29 cellular contexts compared by ENCODE assay signal in genomic region chr3:58107597-58107996, GRCh38.
DNase-seq lines count a peak whose midpoint lies in the region; TF ChIP-seq lines count a peak whose summit lies in the region.
"Had no signal": no experiment of that assay in that cellular context is flagged by ENCODE, and none has a peak within 500 bp of the region (broad histone marks: within the 10 kb centered on the region; RNA-seq: fewer than 3 reads in every experiment).

No MANE protein-coding gene starts in this region.

- no peak for TF ChIP-seq POLR2A in breast epithelium (IDR thresholded peaks at IDR 0.05)

- H3K27ac ChIP-seq in breast epithelium, result peak overlapping the region; percentile 8 to 45
- no peak overlapping the region for H3K27ac ChIP-seq in mammary epithelial cell (ENCODE audit: insufficient read depth, low read depth, low read length)
- H3K27ac ChIP-seq in epithelial cell of prostate, result peak overlapping the region; percentile 0
- no peak overlapping the region for H3K27ac ChIP-seq in mesenchymal stem cell (ENCODE audit: low read length, poor library complexity, severe bottlenecking)
- H3K27ac ChIP-seq: KMS-11 had no signal

- dilution Hi-C loops in mammary epithelial cell (cut with HindIII; ENCODE audit: low sequenced_read_pairs), result no loop called here

- CTCF ChIA-PET in mammary epithelial cell (lab: Charles Lee; ENCODE audit: low non-redundant PET), result no interaction called here

- H4K20me1 ChIP-seq in mammary epithelial cell (ENCODE audit: insufficient read depth, low read length), result no peaks in the 10 kb centered on the region

- H2AK5ac ChIP-seq in mesenchymal stem cell (ENCODE audit: low read length, severe bottlenecking), result no peak overlapping the region

- H2BK120ac ChIP-seq in mesenchymal stem cell (ENCODE audit: low read depth, low read length), result no peak overlapping the region

- H3K27ac Mint-ChIP-seq in type B pancreatic cell, result peak overlapping the region; percentile 15

- peaks cover 0 to 19% of the 10 kb centered on the region in 2 donors for H3K4me1 ChIP-seq in breast epithelium
- H3K4me1 ChIP-seq in mammary epithelial cell (ENCODE audit: insufficient read depth, low read length), result peaks cover 26% of the 10 kb centered on the region
- H3K4me1 ChIP-seq in mesenchymal stem cell (ENCODE audit: control insufficient read depth, insufficient read depth, low read depth, low read length), result peaks cover 4% of the 10 kb centered on the region
- H3K4me1 ChIP-seq: BE2C had no signal

- peak overlapping the region; percentile 19 for H4K8ac ChIP-seq in mesenchymal stem cell (ENCODE audit: low read length)

- no peak overlapping the region for H3K18ac ChIP-seq in mesenchymal stem cell (ENCODE audit: low read depth in 1 of 2, low read length in 2 of 2)

- H2BK15ac ChIP-seq in mesenchymal stem cell (ENCODE audit: low read depth, poor library complexity, severe bottlenecking), result no peak overlapping the region

- no peak overlapping the region for H3K4me2 ChIP-seq in mammary epithelial cell (ENCODE audit: insufficient read depth, low read depth, low read length)
- no peak overlapping the region for H3K4me2 ChIP-seq in mesenchymal stem cell (ENCODE audit: low read length, poor library complexity, severe bottlenecking)
- H3K4me2 ChIP-seq: KMS-11 had no signal

- no peak for DNase-seq in breast epithelium (ENCODE audit: low spot score in 2 of 2)
- no peak for DNase-seq in mammary epithelial cell
- no peak for DNase-seq in epithelial cell of prostate (ENCODE audit: low read depth, low spot score)
- DNase-seq in mesenchymal stem cell, result no peak
- DNase-seq in type B pancreatic cell (ENCODE audit: extremely low spot score, unreplicated experiment), result no peak
- DNase-seq in mesenteric fat pad (ENCODE audit: low spot score), result no peak
- DNase-seq in midbrain (lab: John Stamatoyannopoulos, UW), result no peak
- DNase-seq in epidermal melanocyte (ENCODE audit: insufficient read length, low spot score), result no peak
- DNase-seq: 8988T; ACHN; BE2C; CD8-positive, alpha-beta memory T cell; DMS 273 treated with DMSO at 0.1 percent for 48 hours; DMS79; EL; GDM1; HCEC 1CT; IMR-90; MM.1S; NCI-H1048; NCI-H1417; NCI-H1694 treated with DMSO at 0.1 percent for 48 hours; NCI-H2081; NCI-H2227 treated with DMSO at 0.1 percent for 48 hours; NCI-H526 treated with DMSO at 0.1 percent for 48 hours; SHP77 treated with DMSO at 0.1 percent for 48 hours had no signal

- H2AFZ ChIP-seq in mammary epithelial cell (ENCODE audit: low read depth, low read length), result no peak overlapping the region
- no peak overlapping the region for H2AFZ ChIP-seq in mesenchymal stem cell (ENCODE audit: low read depth, low read length)

- H3K9ac ChIP-seq in mammary epithelial cell (ENCODE audit: insufficient read depth, low read length) (no peak overlapping the region), mesenchymal stem cell (ENCODE audit: low read length) (no peak overlapping the region)
- H3K9ac ChIP-seq: KMS-11 had no signal

- peaks cover under 1% of the 10 kb centered on the region for H3K4me1 Mint-ChIP-seq in type B pancreatic cell (ENCODE audit: unreplicated experiment)
- H3K4me1 Mint-ChIP-seq: CD14-positive monocyte had no signal

- no peak overlapping the region for H2BK5ac ChIP-seq in mesenchymal stem cell (ENCODE audit: low read depth, low read length, poor library complexity, severe bottlenecking)

- 70% methylated on average over 6 of the region's 6 CpGs for WGBS in mammary epithelial cell (ENCODE audit: low coverage, missing lambda C conversion rate)
- 90% methylated on average over 6 of the region's 6 CpGs for whole genome bisulfite sequencing in mesenchymal stem cell

- H3K14ac ChIP-seq in mesenchymal stem cell (ENCODE audit: low read length in 2 of 2), result no peak overlapping the region

- H4K91ac ChIP-seq in mesenchymal stem cell (ENCODE audit: low read length), result no peak overlapping the region

- peaks cover 49% of the 10 kb centered on the region for H3K36me3 Mint-ChIP-seq in type B pancreatic cell

- no peak overlapping the region for H3K4ac ChIP-seq in mesenchymal stem cell (ENCODE audit: low read depth in 1 of 2, low read length in 2 of 2)

- in situ Hi-C loops in mammary epithelial cell (cut with MboI; ENCODE audit: low sequenced_read_pairs in 2 of 2), result no loop called here

- H3K9me3 ChIP-seq in breast epithelium, result no peaks in the 10 kb centered on the region
- no peaks in the 10 kb centered on the region for H3K9me3 ChIP-seq in mammary epithelial cell (replicated peaks; ENCODE audit: insufficient read depth, low read length)
- H3K9me3 ChIP-seq in mesenchymal stem cell (ENCODE audit: control insufficient read depth, low read length), result no peaks in the 10 kb centered on the region
- H3K9me3 ChIP-seq: BE2C had no signal

- H3K4me3 ChIP-seq in breast epithelium (no peak overlapping the region), mammary epithelial cell (replicated peaks in 1 of 3; ENCODE audit: insufficient read depth in 1 of 3, low read depth in 2 of 3, low read length in 3 of 3) (no peak overlapping the region), mesenchymal stem cell (ENCODE audit: insufficient read depth in 1 of 2, low read depth in 1 of 2, low read length in 2 of 2) (no peak overlapping the region)
- H3K4me3 ChIP-seq: GM12878 had no signal

- H3K79me1 ChIP-seq in mesenchymal stem cell (replicated peaks; ENCODE audit: low read length, poor library complexity, severe bottlenecking), result peaks cover 25% of the 10 kb centered on the region

- no peak for TF ChIP-seq CTCF in breast epithelium (IDR thresholded peaks at IDR 0.05)
- TF ChIP-seq CTCF in mammary epithelial cell (conservative IDR thresholded peaks at IDR 0.05 in 1 of 2, IDR thresholded peaks at IDR 0.05 in 1 of 2; ENCODE audit: extremely low read depth in 1 of 2, insufficient read depth in 1 of 2, low read depth in 1 of 2, low read length in 2 of 2), result no peak
- TF ChIP-seq CTCF in type B pancreatic cell (conservative IDR thresholded peaks at IDR 0.05), result no peak

- H3K4me3 Mint-ChIP-seq in type B pancreatic cell, result no peak overlapping the region
- H3K4me3 Mint-ChIP-seq: CD14-positive monocyte; CD8-positive, alpha-beta memory T cell had no signal

- peaks cover 79% of the 10 kb centered on the region for H3K79me2 ChIP-seq in mammary epithelial cell (ENCODE audit: insufficient read depth, low read length)

- no peak overlapping the region for H3K23ac ChIP-seq in mesenchymal stem cell (ENCODE audit: low read length in 2 of 2)

- H2BK12ac ChIP-seq in mesenchymal stem cell (ENCODE audit: low read length in 2 of 2), result no peak overlapping the region

- no peaks in the 10 kb centered on the region for H3K27me3 ChIP-seq in breast epithelium
- no peaks in the 10 kb centered on the region for H3K27me3 ChIP-seq in mammary epithelial cell (ENCODE audit: insufficient read depth, low read length)
- H3K27me3 ChIP-seq in mesenchymal stem cell (ENCODE audit: control insufficient read depth in 1 of 2, insufficient read depth in 1 of 2, low read length in 2 of 2), result no peaks in the 10 kb centered on the region
- H3K27me3 ChIP-seq: BE2C had no signal

- no peaks in the 10 kb centered on the region for H3K27me3 Mint-ChIP-seq in type B pancreatic cell
- H3K27me3 Mint-ChIP-seq: CD8-positive, alpha-beta memory T cell had no signal

- BruUV-seq in mammary epithelial cell (replicated peaks; lab: Mats Ljungman, UMichigan), result no TSS peak

- H3K36me3 ChIP-seq in breast epithelium (no peaks in the 10 kb centered on the region), mammary epithelial cell (ENCODE audit: insufficient read depth, low read length) (peaks cover 74% of the 10 kb centered on the region), mesenchymal stem cell (ENCODE audit: control insufficient read depth in 1 of 2, insufficient read depth in 2 of 2, low read depth in 1 of 2, low read length in 2 of 2) (peaks cover 57 to 93% of the 10 kb centered on the region in 2 experiments)
- H3K36me3 ChIP-seq: BE2C had no signal

- no peaks in the 10 kb centered on the region for H3K9me3 Mint-ChIP-seq in type B pancreatic cell
- H3K9me3 Mint-ChIP-seq: CD14-positive monocyte; CD8-positive, alpha-beta memory T cell had no signal

- intact Hi-C loops in breast epithelium (cut with DNase I; ENCODE audit: low total_unique reads) (no loop called here), mammary epithelial cell (cut with micrococcal nuclease) (no loop called here)

Comparison
In these comparisons a context has a peak if more than half of its experiments do, and no peak if none do; other contexts are left out.
1. H3K27ac ChIP-seq: peak in breast epithelium (2 of 2) and epithelial cell of prostate (single experiment); none in mammary epithelial cell (single experiment) and mesenchymal stem cell (single experiment).